8 cellular contexts compared by ENCODE assay signal in the genomic region with DNA sequence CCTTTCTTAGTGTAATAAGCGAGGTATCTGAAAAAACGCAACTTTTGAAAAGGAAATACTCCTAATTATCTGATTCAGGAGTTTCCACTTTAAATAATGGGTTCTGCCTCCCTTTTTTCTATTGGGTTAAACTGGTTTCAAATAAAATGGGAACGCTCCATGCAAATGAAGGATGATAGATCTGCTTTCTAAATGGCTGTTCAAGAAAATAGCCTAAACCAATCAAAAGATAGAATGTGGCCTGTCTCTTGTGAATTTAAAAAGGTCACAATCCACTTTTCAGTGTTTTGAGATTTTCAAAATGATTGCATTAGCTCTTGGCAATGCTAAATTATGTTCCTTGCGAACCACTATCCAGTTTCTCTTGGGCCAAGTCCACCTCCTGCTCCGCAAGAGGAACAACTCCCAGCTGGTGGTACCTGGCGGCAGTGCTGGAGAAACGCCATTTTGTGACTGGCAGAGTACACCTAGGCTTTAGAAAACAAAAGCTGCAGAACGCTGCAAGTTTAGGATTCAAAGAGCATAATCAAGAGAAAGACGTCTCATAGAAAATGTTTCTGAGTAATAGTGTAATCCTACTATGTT. TPM values are rescaled to one million over a fixed set of nuclear protein-coding genes. Genes with fewer than 3 reads are reported as not detected.
DNase-seq lines count a peak whose midpoint lies in the region; ATAC-seq and TF ChIP-seq lines count a peak whose summit lies in the region.

No MANE protein-coding gene starts in this region.

- no peak for TF ChIP-seq POLR2A in gastroesophageal sphincter (IDR thresholded peaks at IDR 0.05)

- H3K36me3 ChIP-seq in gastroesophageal sphincter: no peaks in the 10 kb centered on the region

- WGBS in gastroesophageal sphincter (ENCODE audit: low coverage in 1 of 2), 2 donors: 44 to 53% methylated on average over 8 to 9 of the region's 9 CpGs

- POLR2A ChIA-PET in activated CD4-positive, alpha-beta memory T cell treated with anti-CD3 and anti-CD28 coated beads for 36 hours (lab: Charles Lee): interaction anchor here (0.8 to 16.3 kb wide), 8 partner anchors 7 to 107 kb away, joined by 3 to 675 read pairs (median 31); a partner anchor contains a TSS

- no peaks in the 10 kb centered on the region for H3K9me3 ChIP-seq in gastroesophageal sphincter

- intact Hi-C loops in activated CD4-positive, alpha-beta memory T cell treated with anti-CD3 and anti-CD28 coated beads for 36 hours (cut with micrococcal nuclease): no loop called here

- no peaks in the 10 kb centered on the region for H3K27me3 Mint-ChIP-seq in activated CD8-positive, alpha-beta memory T cell treated with anti-CD3 and anti-CD28 coated beads, Interleukin-2, amount 10 ng/mL, durations not matched to agents 7 days and 5 days
- no peaks in the 10 kb centered on the region for H3K27me3 Mint-ChIP-seq in activated CD4-positive, alpha-beta memory T cell treated with anti-CD3 and anti-CD28 coated beads for 36 hours
- H3K27me3 Mint-ChIP-seq in stimulated activated memory B cell treated with anti-CD40 and anti-IgM and Interleukin-4, amounts not matched to agents 10 μg/mL and 1 μg/mL and 100 μg/mL, for 72 hours: no peaks in the 10 kb centered on the region

- no peak for DNase-seq in activated CD8-positive, alpha-beta memory T cell treated with anti-CD3 and anti-CD28 coated beads, Interleukin-2, amount 10 ng/mL, durations not matched to agents 7 days and 5 days
- no peak for DNase-seq in activated CD8-positive, alpha-beta memory T cell treated with anti-CD3 and anti-CD28 coated beads, Interleukin-2, amount 50 U/mL, for 4 hours
- no peak for DNase-seq in activated CD4-positive, alpha-beta memory T cell treated with anti-CD3 and anti-CD28 coated beads for 36 hours
- DNase-seq in NCI-H345 treated with DMSO at 0.1 percent for 48 hours (lab: John Stamatoyannopoulos, UW; ENCODE audit: unreplicated experiment) (no peak), substantia nigra (lab: John Stamatoyannopoulos, UW) (no peak)
- no peak for DNase-seq in stimulated activated CD4-positive, alpha-beta T cell treated with anti-CD3 and anti-CD28 coated beads, Interleukin-15, amount 100 ng/mL, for 24 hours

- no peak for TF ChIP-seq EP300 in gastroesophageal sphincter (IDR thresholded peaks at IDR 0.05)

- H3K27me3 ChIP-seq in gastroesophageal sphincter: no peaks in the 10 kb centered on the region

- peak overlapping the region; percentile 100 for H3K27ac Mint-ChIP-seq in activated CD8-positive, alpha-beta memory T cell treated with anti-CD3 and anti-CD28 coated beads, Interleukin-2, amount 10 ng/mL, durations not matched to agents 7 days and 5 days
- peak overlapping the region; percentile 64 for H3K27ac Mint-ChIP-seq in activated CD4-positive, alpha-beta memory T cell treated with anti-CD3 and anti-CD28 coated beads for 36 hours
- peak overlapping the region; percentile 98 for H3K27ac Mint-ChIP-seq in stimulated activated memory B cell treated with anti-CD40 and anti-IgM and Interleukin-4, amounts not matched to agents 10 μg/mL and 1 μg/mL and 100 μg/mL, for 72 hours

- CTCF ChIA-PET in activated CD8-positive, alpha-beta memory T cell treated with anti-CD3 and anti-CD28 coated beads, Interleukin-2, amount 10 ng/mL, durations not matched to agents 7 days and 5 days (lab: Charles Lee): interaction anchor here (1.2 to 9.3 kb wide), 6 partner anchors 9 to 26 kb away, joined by 3 to 78 read pairs (median 6); a partner anchor contains a TSS
- CTCF ChIA-PET in activated CD4-positive, alpha-beta memory T cell treated with anti-CD3 and anti-CD28 coated beads for 36 hours (lab: Charles Lee): interaction anchor here (1.2 to 9.8 kb wide), 4 partner anchors 10 to 27 kb away, joined by 3 to 87 read pairs (median 26); a partner anchor contains a TSS

- H3K4me1 Mint-ChIP-seq in activated CD8-positive, alpha-beta memory T cell treated with anti-CD3 and anti-CD28 coated beads, Interleukin-2, amount 10 ng/mL, durations not matched to agents 7 days and 5 days: peaks cover 51% of the 10 kb centered on the region
- peaks cover 35% of the 10 kb centered on the region for H3K4me1 Mint-ChIP-seq in activated CD4-positive, alpha-beta memory T cell treated with anti-CD3 and anti-CD28 coated beads for 36 hours (ENCODE audit: low read depth)
- peaks cover 14% of the 10 kb centered on the region for H3K4me1 Mint-ChIP-seq in stimulated activated memory B cell treated with anti-CD40 and anti-IgM and Interleukin-4, amounts not matched to agents 10 μg/mL and 1 μg/mL and 100 μg/mL, for 72 hours

- H3K27ac ChIP-seq in gastroesophageal sphincter: peak overlapping the region; percentile 53 to 99 (median 98)
- no peak overlapping the region for H3K27ac ChIP-seq in substantia nigra (ENCODE audit: low read depth, low read length, poor library complexity, severe bottlenecking)

- TF ChIP-seq CTCF in gastroesophageal sphincter (IDR thresholded peaks at IDR 0.05): no peak

- no peak for ATAC-seq in activated CD8-positive, alpha-beta memory T cell treated with anti-CD3 and anti-CD28 coated beads, Interleukin-2, amount 10 ng/mL, durations not matched to agents 7 days and 5 days
- no peak for ATAC-seq in gastroesophageal sphincter
- ATAC-seq in stimulated activated memory B cell treated with anti-CD40 and anti-IgM and Interleukin-4, amounts not matched to agents 10 μg/mL and 1 μg/mL and 100 μg/mL, for 72 hours: no peak

- no peak overlapping the region for H3K4me3 ChIP-seq in gastroesophageal sphincter

- peaks cover 3% of the 10 kb centered on the region for H3K36me3 Mint-ChIP-seq in activated CD8-positive, alpha-beta memory T cell treated with anti-CD3 and anti-CD28 coated beads, Interleukin-2, amount 10 ng/mL, durations not matched to agents 7 days and 5 days
- H3K36me3 Mint-ChIP-seq in activated CD4-positive, alpha-beta memory T cell treated with anti-CD3 and anti-CD28 coated beads for 36 hours: peaks cover 9% of the 10 kb centered on the region
- no peaks in the 10 kb centered on the region for H3K36me3 Mint-ChIP-seq in stimulated activated memory B cell treated with anti-CD40 and anti-IgM and Interleukin-4, amounts not matched to agents 10 μg/mL and 1 μg/mL and 100 μg/mL, for 72 hours

- peaks cover 0 to 49% (median 0%) of the 10 kb centered on the region in 3 donors for H3K4me1 ChIP-seq in gastroesophageal sphincter

- H3K9me3 Mint-ChIP-seq in activated CD8-positive, alpha-beta memory T cell treated with anti-CD3 and anti-CD28 coated beads, Interleukin-2, amount 10 ng/mL, durations not matched to agents 7 days and 5 days (ENCODE audit: low read depth): no peaks in the 10 kb centered on the region
- H3K9me3 Mint-ChIP-seq in activated CD4-positive, alpha-beta memory T cell treated with anti-CD3 and anti-CD28 coated beads for 36 hours: peaks cover 8% of the 10 kb centered on the region
- H3K9me3 Mint-ChIP-seq in stimulated activated memory B cell treated with anti-CD40 and anti-IgM and Interleukin-4, amounts not matched to agents 10 μg/mL and 1 μg/mL and 100 μg/mL, for 72 hours: no peaks in the 10 kb centered on the region

- H3K4me3 Mint-ChIP-seq in activated CD8-positive, alpha-beta memory T cell treated with anti-CD3 and anti-CD28 coated beads, Interleukin-2, amount 10 ng/mL, durations not matched to agents 7 days and 5 days: no peak overlapping the region
- peak overlapping the region; percentile 37 for H3K4me3 Mint-ChIP-seq in activated CD4-positive, alpha-beta memory T cell treated with anti-CD3 and anti-CD28 coated beads for 36 hours
- H3K4me3 Mint-ChIP-seq in stimulated activated memory B cell treated with anti-CD40 and anti-IgM and Interleukin-4, amounts not matched to agents 10 μg/mL and 1 μg/mL and 100 μg/mL, for 72 hours: peak overlapping the region; percentile 34

RNA-seq across cellular contexts. Expression of a gene that starts 56.8 kb away (rescaled TPM):
- total RNA-seq in activated CD8-positive, alpha-beta memory T cell treated with anti-CD3 and anti-CD28 coated beads, Interleukin-2, amount 10 ng/mL, durations not matched to agents 7 days and 5 days: 10 to 100 TPM; 19.0 to 28.2 TPM
- 10 to 100 TPM; 29.5 to 30.8 TPM for total RNA-seq in activated CD4-positive, alpha-beta memory T cell treated with anti-CD3 and anti-CD28 coated beads for 36 hours
- 10 to 100 TPM in 1 of 4 donors, 1 to 10 TPM in 3; 6.1 to 10.4 (median 8.2) TPM for total RNA-seq in gastroesophageal sphincter
